ENCODE assay signal across 8 cellular contexts in the genomic region with DNA sequence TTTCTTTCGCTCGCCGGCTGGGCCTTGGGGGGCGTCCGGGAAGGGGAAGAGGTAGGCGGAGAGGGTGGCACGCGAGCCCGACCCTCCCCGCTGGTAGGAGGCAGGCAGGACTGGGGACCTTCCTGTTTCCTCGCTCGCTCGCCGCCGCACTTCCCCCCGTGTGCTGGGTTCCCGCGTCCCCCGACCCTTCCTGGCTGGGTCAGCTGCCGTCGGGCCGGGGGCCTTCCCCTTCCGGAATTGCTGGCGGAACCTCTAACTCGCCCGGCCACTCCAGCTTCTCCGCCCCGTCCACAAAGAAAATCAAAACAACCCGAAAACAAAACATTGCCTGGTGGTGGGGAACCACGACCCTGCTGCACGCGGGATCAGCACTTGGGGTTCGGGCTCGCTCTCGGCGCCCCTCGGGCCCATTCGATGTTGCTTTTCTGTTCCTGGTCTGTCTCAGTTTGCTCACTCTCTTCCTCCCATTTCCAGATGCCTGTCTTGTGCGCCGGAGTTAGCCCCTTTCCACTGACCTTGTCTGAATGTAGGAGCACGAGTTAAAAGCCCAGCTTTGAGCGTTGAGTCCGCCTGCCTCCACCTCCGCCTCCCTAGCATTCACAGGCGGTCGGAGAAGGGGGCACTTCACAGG. TPM values are rescaled to one million over a fixed set of nuclear protein-coding genes. Genes with fewer than 3 reads are reported as not detected.
DNase-seq lines count a peak whose midpoint lies in the region; ATAC-seq and TF ChIP-seq lines count a peak whose summit lies in the region.

No MANE protein-coding gene starts in this region.

- no peaks in the 10 kb centered on the region for H3K9me3 ChIP-seq in mesodermal cell (ENCODE audit: control insufficient read depth, low read length)

- no peaks in the 10 kb centered on the region for H3K4me1 ChIP-seq in mesodermal cell (ENCODE audit: control insufficient read depth, insufficient read depth, low read length, poor library complexity, severe bottlenecking)

- TF ChIP-seq CTCF in epithelial cell of esophagus (IDR thresholded peaks at IDR 0.05; ENCODE audit: insufficient read depth, low read depth, low read length, missing control alignments) = no peak

- peak; percentile 27 to 51 for DNase-seq in NCI-H2081 (lab: John Stamatoyannopoulos, UW)
- no peak for DNase-seq in NCI-H2081 treated with DMSO at 0.1 percent for 48 hours (lab: John Stamatoyannopoulos, UW)
- DNase-seq in HuH-7.5 (ENCODE audit: low spot score) = peak; percentile 54
- peak; percentile 79 for DNase-seq in UCSD-AML1 (lab: John Stamatoyannopoulos, UW; ENCODE audit: unreplicated experiment)
- peak; percentile 34 for DNase-seq in epithelial cell of esophagus (ENCODE audit: low read depth)
- peak; percentile 15 for DNase-seq in stimulated activated naive CD4-positive, alpha-beta T cell treated with Interleukin-2 at 50 U/mL for 16 hours (lab: John Stamatoyannopoulos, UW)

- H3K4me3 ChIP-seq in epithelial cell of esophagus (ENCODE audit: low read length) = peak overlapping the region; percentile 96
- H3K4me3 ChIP-seq in mesodermal cell (ENCODE audit: extremely low read depth, insufficient read depth, low read length, poor library complexity, severe bottlenecking) = peak overlapping the region; percentile 96

- WGBS in mesodermal cell (ENCODE audit: insufficient coverage in 2 of 2), 2 experiments = 0 to 1% methylated on average over 31 to 40 of the region's 46 CpGs

- ATAC-seq in GM21529 (IDR thresholded peaks at IDR 0.05; ENCODE audit: unreplicated experiment) = peak; percentile 37

- H3K27ac ChIP-seq in mesodermal cell (ENCODE audit: low read depth, low read length, severe bottlenecking) = peak overlapping the region; percentile 93

- H3K36me3 ChIP-seq in mesodermal cell (ENCODE audit: control insufficient read depth, insufficient read depth, low read length) = peaks cover 25% of the 10 kb centered on the region

RNA-seq across cellular contexts. Expression of gene PAPOLA, which starts 0.6 kb away (rescaled TPM):
- polyA plus RNA-seq in mesodermal cell (2013, experiment 1 of 2) = 167 TPM
- 188 TPM for polyA plus RNA-seq in mesodermal cell (2013, experiment 2 of 2)
